Comparison of ENCODE assay signal across 8 cellular contexts in genomic region chr9:98806394-98807069, GRCh38. TPM values are rescaled to one million over a fixed set of nuclear protein-coding genes. Genes with fewer than 3 reads are reported as not detected.
DNase-seq lines count a peak whose midpoint lies in the region; ATAC-seq, FAIRE-seq and TF ChIP-seq lines count a peak whose summit lies in the region.

No MANE protein-coding gene starts in this region.

- TF ChIP-seq CTCF in RWPE1 (conservative IDR thresholded peaks at IDR 0.05; ENCODE audit: low read depth) (peak; percentile 59), fibroblast of lung (conservative IDR thresholded peaks at IDR 0.05 in 1 of 2, IDR thresholded peaks at IDR 0.05 in 1 of 2; ENCODE audit: low read depth in 1 of 2, low read length in 2 of 2) (peak in 1 of 2 donors; percentile 47)

- no peak overlapping the region for H3K9ac ChIP-seq in fibroblast of lung (ENCODE audit: insufficient read depth, low read length)

- H2AFZ ChIP-seq in fibroblast of lung (ENCODE audit: low read length), result no peak overlapping the region

- in situ Hi-C loops in HAP-1 (cut with MboI; ENCODE audit: low sequenced_read_pairs), result no loop called here

- H3K4me1 ChIP-seq in fibroblast of lung (ENCODE audit: control insufficient read depth, extremely low read depth, insufficient read depth, low read length) (peaks cover 12% of the 10 kb centered on the region), small intestine (ENCODE audit: control insufficient read depth in 2 of 2, insufficient read depth in 1 of 2, low read depth in 1 of 2, low read length in 1 of 2) (peaks cover 0 to 16% of the 10 kb centered on the region in 2 donors), HAP-1 (peaks cover 19% of the 10 kb centered on the region)

- H3K27me3 ChIP-seq in fibroblast of lung (ENCODE audit: control insufficient read depth, insufficient read depth, low read length), result no peaks in the 10 kb centered on the region
- H3K27me3 ChIP-seq in small intestine (ENCODE audit: control insufficient read depth in 2 of 2, insufficient read depth in 2 of 2, low read length in 2 of 2), result no peaks in the 10 kb centered on the region
- no peaks in the 10 kb centered on the region for H3K27me3 ChIP-seq in HAP-1 (ENCODE audit: low read depth)

- H3K4me2 ChIP-seq in fibroblast of lung (ENCODE audit: extremely low read depth, insufficient read depth, low read length), result peak overlapping the region; percentile 17

- H3K36me3 ChIP-seq in fibroblast of lung (ENCODE audit: control insufficient read depth, insufficient read depth, low read length) (no peaks in the 10 kb centered on the region), small intestine (ENCODE audit: control insufficient read depth in 2 of 2, insufficient read depth in 2 of 2, low read length in 2 of 2) (no peaks in the 10 kb centered on the region), HAP-1 (replicated peaks) (no peaks in the 10 kb centered on the region)

- WGBS in small intestine, 3 donors, result 72 to 79% (median 76%) methylated on average over 9 of the region's 9 CpGs

- H4K20me1 ChIP-seq in fibroblast of lung (ENCODE audit: control insufficient read depth, extremely low read depth, insufficient read depth, low read length), result no peaks in the 10 kb centered on the region

- no peak for FAIRE-seq in small intestine (lab: Jason Lieb, UNC)

- H3K9me3 ChIP-seq in fibroblast of lung (ENCODE audit: control insufficient read depth, insufficient read depth, low read depth, low read length) (no peaks in the 10 kb centered on the region), small intestine (ENCODE audit: control insufficient read depth, low read depth) (no peaks in the 10 kb centered on the region), HAP-1 (no peaks in the 10 kb centered on the region)

- peak; percentile 21 for DNase-seq in NCI-H1694 treated with DMSO at 0.1 percent for 48 hours (lab: John Stamatoyannopoulos, UW)
- no peak for DNase-seq in NCI-H1694 (lab: John Stamatoyannopoulos, UW)
- DNase-seq in RWPE1 (ENCODE audit: low spot score), result no peak
- peak; percentile 21 to 40 for DNase-seq in fibroblast of lung (ENCODE audit: low read depth in 2 of 2)
- no peak for DNase-seq in small intestine
- no peak for DNase-seq in HAP-1 (ENCODE audit: low spot score in 2 of 2)

- POLR2A ChIA-PET in RWPE1 (lab: Yijun Ruan, JAX; ENCODE audit: low non-redundant PET), result no interaction called here

- H3K27ac ChIP-seq in RWPE1, result peak overlapping the region; percentile 79
- H3K27ac ChIP-seq in fibroblast of lung (ENCODE audit: insufficient read depth, low read length), result no peak overlapping the region
- peak overlapping the region; percentile 15 to 41 for H3K27ac ChIP-seq in small intestine (ENCODE audit: low read depth in 1 of 2, low read length in 1 of 2)

- H3K4me3 ChIP-seq in fibroblast of lung (replicated peaks in 1 of 4; ENCODE audit: control extremely low read depth in 1 of 4, insufficient read depth in 1 of 4, low read depth in 3 of 4, low read length in 4 of 4), result no peak overlapping the region
- no peak overlapping the region for H3K4me3 ChIP-seq in small intestine (ENCODE audit: low read depth in 1 of 2, low read length in 2 of 2)
- H3K4me3 ChIP-seq in HAP-1, result no peak overlapping the region

- no peaks in the 10 kb centered on the region for H3K79me2 ChIP-seq in fibroblast of lung (ENCODE audit: control insufficient read depth, insufficient read depth, low read length)

- no peak for ATAC-seq in HG03442 (IDR thresholded peaks at IDR 0.05; ENCODE audit: unreplicated experiment)
- no peak for ATAC-seq in HG02870 (IDR thresholded peaks at IDR 0.05; ENCODE audit: unreplicated experiment)

- CTCF ChIA-PET in RWPE1 (lab: Yijun Ruan, JAX), result interaction anchor here (0.5 to 1.5 kb wide), 11 partner anchors 11 to 1064 kb away, joined by 3 to 9 read pairs (median 4); partner anchors contain the start of gene ANKS6

RNA-seq across cellular contexts. Expression of gene GALNT12, which starts 0.9 kb away (rescaled TPM):
- total RNA-seq in fibroblast of lung, result 18.2 and 27.2 TPM in 2 replicates
- polyA plus RNA-seq in fibroblast of lung (9.4 and 16.5 TPM in 2 replicates), small intestine (10 to 100 TPM in 2 of 3 donors, 1 to 10 TPM in 1; 7.8 to 18.1 (median 17.2) TPM)
- polyA plus RNA-seq in fibroblast of lung (2012), result 6.7 and 11.6 TPM in 2 replicates
- 6.4 and 12.1 TPM in 2 replicates for polyA minus RNA-seq in fibroblast of lung (ENCODE audit: low replicate concordance)

RNA-seq across cellular contexts. Expression of gene ANKS6, which starts 10.2 kb away (rescaled TPM):
- 9.6 and 10.3 TPM in 2 replicates for total RNA-seq in fibroblast of lung
- polyA plus RNA-seq in fibroblast of lung, result 7.3 and 10.0 TPM in 2 replicates
- 12.0 and 14.2 TPM in 2 replicates for polyA plus RNA-seq in fibroblast of lung (2012)
- polyA minus RNA-seq in fibroblast of lung (ENCODE audit: low replicate concordance), result 8.8 and 13.5 TPM in 2 replicates
- polyA plus RNA-seq in small intestine, result 10 to 100 TPM; 17.3 to 20.1 (median 18.4) TPM

Comparison
In these comparisons a context has a peak if more than half of its experiments do, and no peak if none do; other contexts are left out.
1. DNase-seq: peak in NCI-H1694 treated with DMSO at 0.1 percent for 48 hours (single experiment) and fibroblast of lung (2 of 2); none in NCI-H1694 (single experiment), RWPE1 (single experiment), small intestine (single experiment) and HAP-1 (0 of 2).